12 cellular contexts compared by ENCODE assay signal in genomic region chr17:76122411-76123126, GRCh38. TPM values are rescaled to one million over a fixed set of nuclear protein-coding genes. Genes with fewer than 3 reads are reported as not detected.
DNase-seq lines count a peak whose midpoint lies in the region; ATAC-seq and TF ChIP-seq lines count a peak whose summit lies in the region.
"Had no signal": no experiment of that assay in that cellular context is flagged by ENCODE, and none has a peak within 500 bp of the region (broad histone marks: within the 10 kb centered on the region; RNA-seq: fewer than 3 reads in every experiment).

No MANE protein-coding gene starts in this region.

- DNase-seq in activated T-helper 1 cell treated with anti-CD3 and anti-CD28 coated beads, Interleukin-12 subunit alpha, Interleukin-12 subunit beta, Interleukin-2, Interleukin-4 antibody, amounts not matched to agents 30 ng/mL and 10 ng/mL and 1 ng/mL, durations not matched to agents 14 hours and 24 hours and 36 hours (ENCODE audit: low spot score), result no peak
- DNase-seq in BE2C, result no peak
- DNase-seq: NCI-H1436 treated with DMSO at 0.1 percent for 48 hours had no signal

- H3K27ac ChIP-seq in BLaER1, result peak overlapping the region; percentile 87

- peaks cover 21% of the 10 kb centered on the region for H3K4me1 Mint-ChIP-seq in activated T-helper 1 cell treated with anti-CD3 and anti-CD28 coated beads, Interleukin-12 subunit alpha, Interleukin-12 subunit beta, Interleukin-2, Interleukin-4 antibody, amounts not matched to agents 30 ng/mL and 10 ng/mL and 1 ng/mL, durations not matched to agents 14 hours and 24 hours and 36 hours (ENCODE audit: low read depth)

- peak overlapping the region; percentile 74 for H3K9ac ChIP-seq in BLaER1
- H3K9ac ChIP-seq in ES-I3 (ENCODE audit: low read depth, low read length), result peak overlapping the region; percentile 46
- peak overlapping the region; percentile 66 for H3K9ac ChIP-seq in mucosa of stomach (ENCODE audit: low read length)

- peaks cover 5% of the 10 kb centered on the region for H3K27me3 Mint-ChIP-seq in activated T-helper 1 cell treated with anti-CD3 and anti-CD28 coated beads, Interleukin-12 subunit alpha, Interleukin-12 subunit beta, Interleukin-2, Interleukin-4 antibody, amounts not matched to agents 30 ng/mL and 10 ng/mL and 1 ng/mL, durations not matched to agents 14 hours and 24 hours and 36 hours (ENCODE audit: insufficient read depth)
- H3K27me3 Mint-ChIP-seq: type B pancreatic cell had no signal

- no peaks in the 10 kb centered on the region for H3K9me3 Mint-ChIP-seq in activated T-helper 1 cell treated with anti-CD3 and anti-CD28 coated beads, Interleukin-12 subunit alpha, Interleukin-12 subunit beta, Interleukin-2, Interleukin-4 antibody, amounts not matched to agents 30 ng/mL and 10 ng/mL and 1 ng/mL, durations not matched to agents 14 hours and 24 hours and 36 hours
- H3K9me3 Mint-ChIP-seq: type B pancreatic cell had no signal

- H3K36me3 ChIP-seq in BLaER1, result no peaks in the 10 kb centered on the region
- no peaks in the 10 kb centered on the region for H3K36me3 ChIP-seq in ES-I3 (ENCODE audit: insufficient read depth, low read length)
- no peaks in the 10 kb centered on the region for H3K36me3 ChIP-seq in mucosa of stomach (ENCODE audit: control insufficient read depth, insufficient read depth, low read length)
- no peaks in the 10 kb centered on the region for H3K36me3 ChIP-seq in BE2C
- H3K36me3 ChIP-seq: gastroesophageal sphincter had no signal

- H3K4me2 ChIP-seq in BLaER1, result peak overlapping the region; percentile 98

- H3K4me3 ChIP-seq in BLaER1 (peak overlapping the region; percentile 65; the same call in 1 of the 2 replicates), mucosa of stomach (ENCODE audit: low read length) (no peak overlapping the region), BE2C (ENCODE audit: low read depth, low read length) (no peak overlapping the region)
- H3K4me3 ChIP-seq: lung had no signal

- ATAC-seq in GM19397 (IDR thresholded peaks at IDR 0.05; ENCODE audit: unreplicated experiment) (no peak), HG02870 (IDR thresholded peaks at IDR 0.05; ENCODE audit: unreplicated experiment) (no peak), GM18519 (IDR thresholded peaks at IDR 0.05; ENCODE audit: low FRiP score, unreplicated experiment) (no peak)

- H3K9me3 ChIP-seq in BLaER1 (no peaks in the 10 kb centered on the region), ES-I3 (ENCODE audit: control insufficient read depth, insufficient read depth, low read length) (no peaks in the 10 kb centered on the region), mucosa of stomach (ENCODE audit: control insufficient read depth, low read length) (no peaks in the 10 kb centered on the region), BE2C (no peaks in the 10 kb centered on the region)
- H3K9me3 ChIP-seq: gastroesophageal sphincter had no signal

- H3K27me3 ChIP-seq in BLaER1 (no peaks in the 10 kb centered on the region), mucosa of stomach (ENCODE audit: control insufficient read depth, insufficient read depth, low read length) (no peaks in the 10 kb centered on the region), BE2C (no peaks in the 10 kb centered on the region)

- TF ChIP-seq CTCF in BE2C (IDR thresholded peaks at IDR 0.05; ENCODE audit: low read depth, low read length), result no peak

- peaks cover 57% of the 10 kb centered on the region for H3K4me1 ChIP-seq in BLaER1
- H3K4me1 ChIP-seq in ES-I3 (ENCODE audit: insufficient read depth, low read length), result peaks cover 11% of the 10 kb centered on the region
- H3K4me1 ChIP-seq in mucosa of stomach (ENCODE audit: control insufficient read depth, insufficient read depth, low read length), result peaks cover 8% of the 10 kb centered on the region
- H3K4me1 ChIP-seq in BE2C, result no peaks in the 10 kb centered on the region

- H4K20me1 ChIP-seq in BLaER1, result no peaks in the 10 kb centered on the region

- peak overlapping the region; percentile 39 for H3K4me3 Mint-ChIP-seq in activated T-helper 1 cell treated with anti-CD3 and anti-CD28 coated beads, Interleukin-12 subunit alpha, Interleukin-12 subunit beta, Interleukin-2, Interleukin-4 antibody, amounts not matched to agents 30 ng/mL and 10 ng/mL and 1 ng/mL, durations not matched to agents 14 hours and 24 hours and 36 hours
- H3K4me3 Mint-ChIP-seq: type B pancreatic cell had no signal

- H3K27ac Mint-ChIP-seq in activated T-helper 1 cell treated with anti-CD3 and anti-CD28 coated beads, Interleukin-12 subunit alpha, Interleukin-12 subunit beta, Interleukin-2, Interleukin-4 antibody, amounts not matched to agents 30 ng/mL and 10 ng/mL and 1 ng/mL, durations not matched to agents 14 hours and 24 hours and 36 hours, result peak overlapping the region; percentile 86
- H3K27ac Mint-ChIP-seq: type B pancreatic cell had no signal

- no peaks in the 10 kb centered on the region for H3K36me3 Mint-ChIP-seq in activated T-helper 1 cell treated with anti-CD3 and anti-CD28 coated beads, Interleukin-12 subunit alpha, Interleukin-12 subunit beta, Interleukin-2, Interleukin-4 antibody, amounts not matched to agents 30 ng/mL and 10 ng/mL and 1 ng/mL, durations not matched to agents 14 hours and 24 hours and 36 hours (ENCODE audit: low read depth)
- H3K36me3 Mint-ChIP-seq: type B pancreatic cell had no signal

- intact Hi-C loops in activated T-helper 1 cell treated with anti-CD3 and anti-CD28 coated beads, Interleukin-12 subunit alpha, Interleukin-12 subunit beta, Interleukin-2, Interleukin-4 antibody, amounts not matched to agents 30 ng/mL and 10 ng/mL and 1 ng/mL, durations not matched to agents 14 hours and 24 hours and 36 hours (cut with micrococcal nuclease), result no loop called here

RNA-seq across cellular contexts. Expression of gene FOXJ1, which starts 18.5 kb away (rescaled TPM):
- total RNA-seq in activated T-helper 1 cell treated with anti-CD3 and anti-CD28 coated beads, Interleukin-12 subunit alpha, Interleukin-12 subunit beta, Interleukin-2, Interleukin-4 antibody, amounts not matched to agents 30 ng/mL and 10 ng/mL and 1 ng/mL, durations not matched to agents 14 hours and 24 hours and 36 hours, result 0.10 TPM in 1 of 2 replicates, not detected in the other
- polyA plus RNA-seq in BE2C (2012; ENCODE audit: insufficient read depth, insufficient read length, low read depth), result not detected
- total RNA-seq: gastroesophageal sphincter had no signal

RNA-seq across cellular contexts. Expression of gene EXOC7, which starts 19.0 kb away (rescaled TPM):
- total RNA-seq in activated T-helper 1 cell treated with anti-CD3 and anti-CD28 coated beads, Interleukin-12 subunit alpha, Interleukin-12 subunit beta, Interleukin-2, Interleukin-4 antibody, amounts not matched to agents 30 ng/mL and 10 ng/mL and 1 ng/mL, durations not matched to agents 14 hours and 24 hours and 36 hours, result 108 and 116 TPM in 2 replicates
- 46.4 TPM for polyA plus RNA-seq in BE2C (2012; ENCODE audit: insufficient read depth, insufficient read length, low read depth)

RNA-seq across cellular contexts. Expression of gene ZACN, which starts 43.6 kb away (rescaled TPM):
- total RNA-seq in activated T-helper 1 cell treated with anti-CD3 and anti-CD28 coated beads, Interleukin-12 subunit alpha, Interleukin-12 subunit beta, Interleukin-2, Interleukin-4 antibody, amounts not matched to agents 30 ng/mL and 10 ng/mL and 1 ng/mL, durations not matched to agents 14 hours and 24 hours and 36 hours, result 2.7 and 2.9 TPM in 2 replicates
- polyA plus RNA-seq in BE2C (2012; ENCODE audit: insufficient read depth, insufficient read length, low read depth), result 18.8 TPM
- total RNA-seq: gastroesophageal sphincter had no signal

RNA-seq across cellular contexts. Expression of gene GALR2, which starts 48.0 kb away (rescaled TPM):
- 3.6 and 3.7 TPM in 2 replicates for total RNA-seq in activated T-helper 1 cell treated with anti-CD3 and anti-CD28 coated beads, Interleukin-12 subunit alpha, Interleukin-12 subunit beta, Interleukin-2, Interleukin-4 antibody, amounts not matched to agents 30 ng/mL and 10 ng/mL and 1 ng/mL, durations not matched to agents 14 hours and 24 hours and 36 hours
- polyA plus RNA-seq in BE2C (2012; ENCODE audit: insufficient read depth, insufficient read length, low read depth), result 3.8 TPM
- total RNA-seq: gastroesophageal sphincter had no signal

RNA-seq across cellular contexts. Expression of gene SRP68, which starts 50.3 kb away (rescaled TPM):
- total RNA-seq in activated T-helper 1 cell treated with anti-CD3 and anti-CD28 coated beads, Interleukin-12 subunit alpha, Interleukin-12 subunit beta, Interleukin-2, Interleukin-4 antibody, amounts not matched to agents 30 ng/mL and 10 ng/mL and 1 ng/mL, durations not matched to agents 14 hours and 24 hours and 36 hours, result 177 and 184 TPM in 2 replicates
- polyA plus RNA-seq in BE2C (2012; ENCODE audit: insufficient read depth, insufficient read length, low read depth), result 186 TPM
